ENCODE assay signal across 21 cellular contexts in the genomic region with DNA sequence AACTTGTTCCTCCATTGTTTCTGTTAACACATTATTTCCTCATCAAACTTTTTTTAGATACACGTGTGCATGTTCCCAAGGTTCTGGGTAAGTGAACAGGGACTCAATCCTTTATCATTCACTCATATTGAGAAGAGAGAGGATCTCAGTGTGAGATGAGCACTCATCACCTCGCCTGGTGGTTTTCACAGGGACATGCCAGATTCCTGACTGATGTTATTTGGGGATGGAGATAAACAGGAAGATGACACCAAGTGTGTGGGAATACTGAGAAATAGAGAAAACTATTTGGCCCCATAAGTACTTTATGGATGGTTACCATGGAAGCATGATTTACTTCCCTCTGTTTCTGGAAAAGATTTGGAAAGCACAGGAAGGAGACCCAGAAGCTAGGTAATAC.
"Had no signal": no experiment of that assay in that cellular context is flagged by ENCODE, and none has a peak within 500 bp of the region (broad histone marks: within the 10 kb centered on the region; RNA-seq: fewer than 3 reads in every experiment).

No MANE protein-coding gene starts in this region.

- H3K9me3 ChIP-seq: MG63, SJSA1 had no signal

- H3K4me1 ChIP-seq: SJSA1 had no signal

- H3K36me3 ChIP-seq: MG63, SJSA1 had no signal

- H3K27me3 ChIP-seq: MG63, SJSA1 had no signal

- H3K4me3 ChIP-seq: MG63, SJSA1, SK-N-MC had no signal

- DNase-seq: IMR-90, Karpas-422, KG1, MG63, NCI-H1092, NCI-H1105 treated with DMSO at 0.1 percent for 48 hours, NCI-H1417 treated with DMSO at 0.1 percent for 48 hours, NCI-H146, NCI-H1694 treated with DMSO at 0.1 percent for 48 hours, NCI-H1930, NCI-H2081, NCI-H2107, NCI-H2227 treated with DMSO at 0.1 percent for 48 hours, NCI-H524, NCI-H526 treated with DMSO at 0.1 percent for 48 hours, NCI-H748 treated with DMSO at 0.1 percent for 48 hours, Right ventricle myocardium superior, RPMI8226, SIG-M5 had no signal

- H3K27ac ChIP-seq: SJSA1, SK-N-MC had no signal
